Comparison of ENCODE assay signal across 9 cellular contexts in the genomic region with DNA sequence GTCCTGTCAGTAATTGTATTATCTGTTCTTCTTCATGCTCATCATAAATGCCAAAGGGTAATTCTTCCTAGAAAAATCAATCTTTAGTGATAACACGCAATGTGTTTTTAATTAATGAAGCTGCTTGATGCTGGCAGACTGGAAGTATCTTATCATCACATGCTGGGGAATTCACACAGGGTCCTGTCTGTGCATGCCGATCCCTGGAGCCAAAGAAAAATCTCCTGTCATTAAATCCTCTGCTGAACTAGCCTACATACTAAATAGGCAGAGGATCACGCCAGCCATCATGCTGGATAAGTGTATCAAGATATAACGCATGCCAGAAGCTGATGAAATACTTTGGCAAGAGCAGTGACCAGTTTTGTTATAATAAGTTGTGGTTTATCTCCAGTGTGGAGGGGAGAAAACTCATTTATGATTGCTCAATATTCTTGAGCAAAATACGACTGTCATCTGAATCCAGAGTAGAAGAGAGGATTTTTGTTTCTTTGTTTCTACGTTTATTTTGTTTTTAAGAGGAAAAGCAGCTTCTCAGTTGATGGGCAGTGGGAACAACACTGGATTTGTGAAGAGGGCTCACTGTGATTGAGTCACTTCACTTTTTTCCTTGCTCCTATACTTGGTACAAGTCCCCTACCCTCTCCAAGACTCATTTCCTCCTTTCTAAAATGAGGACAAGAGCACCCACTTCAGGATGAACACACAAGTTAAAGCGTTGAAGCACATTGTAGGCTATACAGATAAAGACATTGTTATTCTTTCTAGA.
A peak's percentile ranks its signal among the peaks of the same experiment; 100 is the strongest.
DNase-seq lines count a peak whose midpoint lies in the region; ATAC-seq and TF ChIP-seq lines count a peak whose summit lies in the region.
"Had no signal": no experiment of that assay in that cellular context is flagged by ENCODE, and none has a peak within 500 bp of the region (broad histone marks: within the 10 kb centered on the region; RNA-seq: fewer than 3 reads in every experiment).

No MANE protein-coding gene starts in this region.

- H3K4me3 Mint-ChIP-seq in CD8-positive, alpha-beta T cell, result no peak overlapping the region

- H3K9me3 ChIP-seq in adrenal gland (replicated peaks in 1 of 3) (no peaks in the 10 kb centered on the region), hepatocyte (ENCODE audit: low read depth) (no peaks in the 10 kb centered on the region), upper lobe of left lung (no peaks in the 10 kb centered on the region)
- H3K9me3 ChIP-seq in CD8-positive, alpha-beta T cell (ENCODE audit: low read length), result no peaks in the 10 kb centered on the region

- H3K4me1 ChIP-seq in adrenal gland (replicated peaks in 1 of 2), result peaks cover 7 to 19% of the 10 kb centered on the region in 2 donors
- peaks cover 35% of the 10 kb centered on the region for H3K4me1 ChIP-seq in hepatocyte (ENCODE audit: insufficient read depth)
- H3K4me1 ChIP-seq in upper lobe of left lung, result peaks cover 13 to 24% (median 18%) of the 10 kb centered on the region in 4 donors
- H3K4me1 ChIP-seq in CD8-positive, alpha-beta T cell (ENCODE audit: insufficient read depth, low read length), result no peaks in the 10 kb centered on the region

- no peaks in the 10 kb centered on the region for H3K4me1 Mint-ChIP-seq in CD8-positive, alpha-beta T cell (ENCODE audit: low read depth)

- CTCF ChIA-PET in CD8-positive, alpha-beta T cell (lab: Charles Lee), result no interaction called here

- peaks cover 3% of the 10 kb centered on the region for H3K9me3 Mint-ChIP-seq in CD8-positive, alpha-beta T cell

- no peaks in the 10 kb centered on the region for H4K20me1 ChIP-seq in hepatocyte (ENCODE audit: insufficient read depth, poor library complexity, severe bottlenecking)
- H4K20me1 ChIP-seq: BLaER1 had no signal

- no peak overlapping the region for H3K4me2 ChIP-seq in hepatocyte
- H3K4me2 ChIP-seq: BLaER1 had no signal

- no peak overlapping the region for H3K27ac Mint-ChIP-seq in CD8-positive, alpha-beta T cell

- intact Hi-C loops in adrenal gland (cut with DNase I), result no loop called here
- intact Hi-C loops in CD8-positive, alpha-beta T cell (cut with DNase I, micrococcal nuclease), result no loop called here

- H3K79me2 ChIP-seq in hepatocyte, result no peaks in the 10 kb centered on the region

- no peaks in the 10 kb centered on the region for H3K27me3 Mint-ChIP-seq in CD8-positive, alpha-beta T cell (ENCODE audit: low read depth)

- TF ChIP-seq CTCF in adrenal gland (IDR thresholded peaks at IDR 0.05), result no peak
- peak; percentile 30 for TF ChIP-seq CTCF in hepatocyte (IDR thresholded peaks at IDR 0.05; ENCODE audit: poor library complexity)
- no peak for TF ChIP-seq CTCF in upper lobe of left lung (IDR thresholded peaks at IDR 0.05)
- no peak for TF ChIP-seq CTCF in CD8-positive, alpha-beta T cell (IDR thresholded peaks at IDR 0.05)

- H3K36me3 Mint-ChIP-seq in CD8-positive, alpha-beta T cell, result no peaks in the 10 kb centered on the region

- H3K27ac ChIP-seq in adrenal gland (peak overlapping the region in 2 of 5 donors; percentile 26 to 60), hepatocyte (peak overlapping the region; percentile 58), upper lobe of left lung (peak overlapping the region in 3 of 4 donors; percentile 16 to 65 (median 45))
- H3K27ac ChIP-seq in CD8-positive, alpha-beta T cell (ENCODE audit: low read depth, low read length), result no peak overlapping the region
- H3K27ac ChIP-seq: BLaER1 had no signal

- peak in 1 of 2 donors; percentile 86 for ATAC-seq in upper lobe of left lung (ENCODE audit: low FRiP score in 2 of 2)
- ATAC-seq in CD8-positive, alpha-beta T cell, result no peak

- no peak for TF ChIP-seq EP300 in upper lobe of left lung (IDR thresholded peaks at IDR 0.05)

- H3K4me3 ChIP-seq in adrenal gland, result no peak overlapping the region
- H3K4me3 ChIP-seq in hepatocyte, result no peak overlapping the region
- H3K4me3 ChIP-seq in upper lobe of left lung, result no peak overlapping the region
- H3K4me3 ChIP-seq in CD8-positive, alpha-beta T cell (ENCODE audit: low read depth, low read length), result no peak overlapping the region
- H3K4me3 ChIP-seq: BLaER1 had no signal

- H3K27me3 ChIP-seq in adrenal gland (no peaks in the 10 kb centered on the region), hepatocyte (no peaks in the 10 kb centered on the region), upper lobe of left lung (no peaks in the 10 kb centered on the region)
- H3K27me3 ChIP-seq in CD8-positive, alpha-beta T cell (ENCODE audit: insufficient read depth, low read length), result no peaks in the 10 kb centered on the region
- H3K27me3 ChIP-seq: BLaER1 had no signal

- no peak overlapping the region for H2AFZ ChIP-seq in hepatocyte

- H3K36me3 ChIP-seq in adrenal gland (replicated peaks in 1 of 2), result no peaks in the 10 kb centered on the region
- H3K36me3 ChIP-seq in hepatocyte (replicated peaks; ENCODE audit: insufficient read depth, low read depth), result no peaks in the 10 kb centered on the region
- H3K36me3 ChIP-seq in upper lobe of left lung, result no peaks in the 10 kb centered on the region
- H3K36me3 ChIP-seq in CD8-positive, alpha-beta T cell (ENCODE audit: insufficient read depth, low read length), result no peaks in the 10 kb centered on the region
- H3K36me3 ChIP-seq: BLaER1 had no signal

- WGBS in adrenal gland, 4 donors, result 34 to 40% (median 36%) methylated on average over 7 of the region's 7 CpGs
- 35% methylated on average over 7 of the region's 7 CpGs for WGBS in hepatocyte (ENCODE audit: low lambda C conversion rate, missing lambda C conversion rate)
- WGBS in upper lobe of left lung, 2 donors, result 42 to 43% methylated on average over 7 of the region's 7 CpGs

- TF ChIP-seq POLR2A in adrenal gland (IDR thresholded peaks at IDR 0.05) (no peak), upper lobe of left lung (IDR thresholded peaks at IDR 0.05) (no peak)

- POLR2A ChIA-PET in CD8-positive, alpha-beta T cell (lab: Charles Lee), result no interaction called here

- H3K9me2 ChIP-seq in hepatocyte (replicated peaks; ENCODE audit: insufficient read depth), result no peaks in the 10 kb centered on the region

- peak; percentile 32 for DNase-seq in NCI-H748 (lab: John Stamatoyannopoulos, UW; ENCODE audit: unreplicated experiment)
- DNase-seq in NCI-H748 treated with DMSO at 0.1 percent for 48 hours (lab: John Stamatoyannopoulos, UW), result no peak
- peak in 6 of 7 donors; percentile 60 to 85 (median 73) for DNase-seq in adrenal gland
- DNase-seq in hepatocyte (ENCODE audit: low spot score), result peak; percentile 55
- peak in 1 of 2 donors; percentile 24 for DNase-seq in upper lobe of left lung
- no peak for DNase-seq in midbrain (lab: John Stamatoyannopoulos, UW)
- DNase-seq in activated CD4-positive, alpha-beta T cell treated with anti-CD3 and anti-CD28 coated beads for 1 hour, result no peak
- DNase-seq in CD8-positive, alpha-beta T cell, result no peak

Comparison
In these comparisons a context has a peak if more than half of its experiments do, and no peak if none do; other contexts are left out.
1. DNase-seq: peak in NCI-H748 (single experiment), adrenal gland (6 of 7) and hepatocyte (single experiment); none in NCI-H748 treated with DMSO at 0.1 percent for 48 hours (single experiment), midbrain (single experiment), activated CD4-positive, alpha-beta T cell treated with anti-CD3 and anti-CD28 coated beads for 1 hour (single experiment) and CD8-positive, alpha-beta T cell (0 of 7).